ENCODE assay signal across 9 cellular contexts in the genomic region with DNA sequence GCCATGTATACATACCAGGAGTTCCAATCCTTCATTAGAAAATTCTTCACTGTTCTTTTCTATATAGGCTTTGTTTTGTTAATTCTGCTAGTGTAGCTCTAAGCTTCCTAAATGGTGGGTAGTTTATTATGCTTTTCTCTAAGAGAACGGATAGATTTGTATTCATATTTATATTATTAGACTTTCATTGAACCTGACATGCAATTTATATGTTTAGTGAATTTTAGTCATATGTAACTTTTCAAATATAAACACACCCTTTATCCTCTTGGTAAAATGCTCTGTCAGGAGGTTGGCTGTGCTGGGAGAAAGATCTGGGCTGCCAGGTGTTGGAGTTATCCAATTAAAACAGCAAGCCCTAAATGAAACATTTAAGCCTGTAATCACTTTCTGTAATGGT.
"Had no signal": no experiment of that assay in that cellular context is flagged by ENCODE, and none has a peak within 500 bp of the region (broad histone marks: within the 10 kb centered on the region; RNA-seq: fewer than 3 reads in every experiment).

No MANE protein-coding gene starts in this region.

- H3K9ac ChIP-seq: GM23248, KMS-11 had no signal

- H3K4me1 Mint-ChIP-seq: IgD-negative memory B cell had no signal

- H3K36me3 Mint-ChIP-seq: IgD-negative memory B cell had no signal

- H3K27me3 Mint-ChIP-seq: IgD-negative memory B cell had no signal

- H2AFZ ChIP-seq: GM23248 had no signal

- H3K27ac Mint-ChIP-seq: HFFc6, IgD-negative memory B cell had no signal

- H3K4me2 ChIP-seq: KMS-11 had no signal

- H3K4me3 ChIP-seq: GM23248 had no signal

- FAIRE-seq: HepG2 had no signal

- ATAC-seq: HCT116, HepG2 had no signal

- DNase-seq: GM23248, H7, HFFc6, KBM-7 had no signal

- H3K4me3 Mint-ChIP-seq: HFFc6 had no signal

- H3K27ac ChIP-seq: GM23248, HL-60, KMS-11 had no signal
